20 cellular contexts compared by ENCODE assay signal in the genomic region with DNA sequence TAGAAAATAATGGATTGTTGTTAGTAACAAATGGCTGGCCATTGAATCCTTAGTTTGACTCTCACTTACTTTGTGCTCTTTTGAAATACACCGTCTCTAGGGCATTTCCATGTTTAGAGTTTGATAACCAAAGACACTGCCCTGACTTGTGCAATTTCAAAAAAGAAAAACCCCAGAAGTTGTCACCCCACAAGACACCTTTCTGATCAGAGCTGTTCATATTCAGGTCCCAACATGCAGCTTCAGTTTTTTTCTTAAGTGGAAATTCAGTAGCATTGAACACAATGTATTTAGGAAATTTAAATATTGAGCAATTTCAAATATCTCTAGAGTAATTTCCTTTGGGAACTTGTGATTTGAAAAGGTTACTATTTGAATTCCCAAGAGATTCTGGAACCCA.
"Had no signal": no experiment of that assay in that cellular context is flagged by ENCODE, and none has a peak within 500 bp of the region (broad histone marks: within the 10 kb centered on the region; RNA-seq: fewer than 3 reads in every experiment).

No MANE protein-coding gene starts in this region.

- H3K4me1 ChIP-seq: heart left ventricle, right atrium auricular region, testis, tibial nerve, upper lobe of right lung had no signal

- ATAC-seq: heart left ventricle; natural killer cell; stimulated activated naive B cell treated with anti-CD40 and anti-IgM and Interleukin-4, amounts not matched to agents 10 μg/mL and 1 μg/mL and 100 μg/mL, for 72 hours; stimulated activated naive CD8-positive, alpha-beta T cell treated with anti-CD3 and anti-CD28 coated beads, Interleukin-15, amount 100 ng/mL, for 72 hours; upper lobe of right lung had no signal

- H3K9me3 ChIP-seq: heart left ventricle, right atrium auricular region, sigmoid colon, testis, tibial nerve, upper lobe of right lung, vagina had no signal

- H3K27me3 ChIP-seq: right atrium auricular region, sigmoid colon, testis, upper lobe of right lung, vagina had no signal

- H3K27ac ChIP-seq: coronary artery, heart left ventricle, right atrium auricular region, sigmoid colon, testis, tibial nerve, upper lobe of right lung, vagina had no signal

- FAIRE-seq: frontal cortex had no signal

- DNase-seq: effector CD4-positive, alpha-beta T cell; endodermal cell; heart left ventricle; hippocampal formation; kidney glomerular epithelial cell; natural killer cell; posterior cingulate gyrus; sigmoid colon; stimulated activated CD4-positive, alpha-beta T cell treated with anti-CD3 and anti-CD28 coated beads, Interleukin-2, amount 100 ng/mL, for 24 hours; stimulated activated CD4-positive, alpha-beta T cell treated with anti-CD3 and anti-CD28 coated beads, Interleukin-4, amount 100 ng/mL, for 4 hours; stimulated activated naive B cell treated with anti-CD40 and anti-IgM and Interleukin-4, amounts not matched to agents 10 μg/mL and 1 μg/mL and 100 μg/mL, for 72 hours; stimulated activated naive CD8-positive, alpha-beta T cell treated with anti-CD3 and anti-CD28 coated beads, Interleukin-15, amount 100 ng/mL, for 72 hours; testis; upper lobe of right lung had no signal

- H3K4me3 ChIP-seq: coronary artery, heart left ventricle, right atrium auricular region, sigmoid colon, skin epidermis, testis, tibial nerve, upper lobe of right lung, vagina had no signal

- H3K36me3 ChIP-seq: heart left ventricle, right atrium auricular region, sigmoid colon, tibial nerve, upper lobe of right lung, vagina had no signal
